ENCODE assay signal across 22 cellular contexts in the genomic region with DNA sequence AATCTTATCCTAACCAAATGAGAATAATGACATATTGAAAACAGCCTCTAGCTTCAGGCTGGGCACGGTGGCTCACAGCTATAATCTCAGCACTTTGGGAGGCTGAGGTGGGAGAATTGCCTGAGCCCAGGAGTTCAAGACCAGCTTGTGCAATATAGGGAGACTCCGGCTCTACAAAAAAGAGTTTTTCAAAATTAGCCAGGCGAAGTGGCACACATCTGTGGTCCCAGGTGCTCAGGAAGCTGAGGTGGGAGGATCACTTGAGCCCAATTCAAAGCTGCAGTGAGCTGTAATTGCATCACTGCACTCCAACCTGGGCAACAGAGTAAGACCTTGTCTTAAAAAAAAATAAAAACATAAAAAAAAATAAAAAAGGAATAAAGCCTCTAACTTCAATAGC. TPM values are rescaled to one million over a fixed set of nuclear protein-coding genes. Genes with fewer than 3 reads are reported as not detected.
DNase-seq lines count a peak whose midpoint lies in the region; ATAC-seq, FAIRE-seq and TF ChIP-seq lines count a peak whose summit lies in the region.
"Had no signal": no experiment of that assay in that cellular context is flagged by ENCODE, and none has a peak within 500 bp of the region (broad histone marks: within the 10 kb centered on the region; RNA-seq: fewer than 3 reads in every experiment).

No MANE protein-coding gene starts in this region.

- H4K20me1 ChIP-seq in DOHH2 (ENCODE audit: control insufficient read depth, insufficient read depth, low read depth, low read length) = peaks cover 3% of the 10 kb centered on the region; the same call in 1 of the 2 replicates
- no peaks in the 10 kb centered on the region for H4K20me1 ChIP-seq in OCI-LY1 (ENCODE audit: insufficient read depth, low read length)
- peaks cover 3% of the 10 kb centered on the region; the same call in 1 of the 2 replicates for H4K20me1 ChIP-seq in K562 (replicated peaks; ENCODE audit: control insufficient read depth, insufficient read depth, low read length)
- peaks cover 18% of the 10 kb centered on the region for H4K20me1 ChIP-seq in SK-N-SH (ENCODE audit: insufficient read depth)

- peaks cover 37% of the 10 kb centered on the region for H3K4me1 ChIP-seq in DOHH2 (ENCODE audit: control insufficient read depth, low read length)
- H3K4me1 ChIP-seq in OCI-LY1 (ENCODE audit: insufficient read depth, low read length, severe bottlenecking) = peaks cover 30% of the 10 kb centered on the region
- peaks cover 3 to 17% of the 10 kb centered on the region in 2 experiments; a peak in 2 of 5 replicates for H3K4me1 ChIP-seq in K562 (replicated peaks in 1 of 2; ENCODE audit: control insufficient read depth in 2 of 2, insufficient read depth in 2 of 2, low read length in 2 of 2)
- peaks cover 0 to 8% (median 2%) of the 10 kb centered on the region in 4 donors for H3K4me1 ChIP-seq in upper lobe of left lung
- H3K4me1 ChIP-seq in SK-N-SH (ENCODE audit: control insufficient read depth in 1 of 2, insufficient read depth in 2 of 2, low read depth in 1 of 2, low read length in 1 of 2) = peaks cover 3 to 5% of the 10 kb centered on the region in 2 experiments; a peak in 1 of 4 replicates

- H3K27me3 ChIP-seq in DOHH2 (ENCODE audit: control insufficient read depth, low read length) (no peaks in the 10 kb centered on the region), OCI-LY1 (ENCODE audit: insufficient read depth, low read length) (no peaks in the 10 kb centered on the region), K562 (ENCODE audit: control insufficient read depth in 2 of 2, insufficient read depth in 2 of 2, low read length in 2 of 2) (no peaks in the 10 kb centered on the region), upper lobe of left lung (no peaks in the 10 kb centered on the region), dorsolateral prefrontal cortex (no peaks in the 10 kb centered on the region), SK-N-SH (ENCODE audit: insufficient read depth) (no peaks in the 10 kb centered on the region)

- intact Hi-C loops in K562 (cut with micrococcal nuclease) (no loop called here), dorsolateral prefrontal cortex (cut with DNase I) (no loop called here)

- TF ChIP-seq POLR2A in K562 (conservative IDR thresholded peaks at IDR 0.05) (no peak; the same call in 1 of the 2 replicates), upper lobe of left lung (IDR thresholded peaks at IDR 0.05) (no peak)

- H3K79me2 ChIP-seq in DOHH2 (ENCODE audit: control insufficient read depth, low read length) (peaks cover 8% of the 10 kb centered on the region), OCI-LY1 (ENCODE audit: insufficient read depth, low read length) (no peaks in the 10 kb centered on the region), K562 (ENCODE audit: control insufficient read depth, insufficient read depth, low read length) (peaks cover 9% of the 10 kb centered on the region; the same call in 2 of the 3 replicates), SK-N-SH (ENCODE audit: insufficient read depth) (peaks cover 23% of the 10 kb centered on the region)

- H3K4me3 ChIP-seq in DOHH2 (ENCODE audit: low read length) = peak overlapping the region; percentile 50
- H3K4me3 ChIP-seq in OCI-LY1 (ENCODE audit: low read depth, low read length, poor library complexity, severe bottlenecking) = no peak overlapping the region
- H3K4me3 ChIP-seq in K562 = no peak overlapping the region
- no peak overlapping the region for H3K4me3 ChIP-seq in upper lobe of left lung
- peak overlapping the region in 2 of 59 donors; percentile 7 to 10 for H3K4me3 ChIP-seq in dorsolateral prefrontal cortex
- H3K4me3 ChIP-seq in SK-N-SH (ENCODE audit: low read depth in 2 of 2, low read length in 1 of 2) = no peak overlapping the region
- H3K4me3 ChIP-seq: SK-N-MC had no signal

- H3K9me1 ChIP-seq in K562 (ENCODE audit: control insufficient read depth, insufficient read depth, low read length) = no peaks in the 10 kb centered on the region

- H2AFZ ChIP-seq in OCI-LY1 (ENCODE audit: low read length) = no peak overlapping the region
- H2AFZ ChIP-seq in K562 (ENCODE audit: low read depth, low read length) = no peak overlapping the region
- no peak overlapping the region for H2AFZ ChIP-seq in SK-N-SH (ENCODE audit: low read depth)

- CTCF ChIA-PET in K562 (lab: Yijun Ruan, JAX; ENCODE audit: low intra/inter-chr PET ratio) = no interaction called here
- CTCF ChIA-PET in SK-N-SH (lab: Yijun Ruan, JAX) = interaction anchor here (1.8 kb wide), 1 partner anchor 105 kb away, joined by 4 read pairs; no protein-coding TSS in a partner anchor

- H3F3A ChIP-seq in DOHH2 (ENCODE audit: control insufficient read depth, insufficient read depth) (peaks cover 5% of the 10 kb centered on the region; the same call in 1 of the 2 replicates), OCI-LY1 (ENCODE audit: insufficient read depth, low read length) (no peaks in the 10 kb centered on the region), SK-N-SH (replicated peaks; ENCODE audit: insufficient read depth) (peaks cover 28% of the 10 kb centered on the region)

- FAIRE-seq in K562 (lab: Jason Lieb, UNC) = no peak
- FAIRE-seq: HepG2, RCC 7860 had no signal

- H3K9ac ChIP-seq in OCI-LY1 (ENCODE audit: low read length) (no peak overlapping the region), K562 (ENCODE audit: insufficient read depth in 1 of 2, low read depth in 2 of 2, low read length in 2 of 2) (no peak overlapping the region; a peak in 1 of 4 replicates), SK-N-SH (no peak overlapping the region)

- POLR2A ChIA-PET in K562 (lab: Yijun Ruan, JAX) (interaction anchor here (0.6 to 1.6 kb wide), 5 partner anchors 9 to 153 kb away, joined by 3 to 8 read pairs (median 3); a partner anchor contains a TSS), SK-N-SH (lab: Yijun Ruan, JAX) (no interaction called here)

- TF ChIP-seq RAD21 in K562 (CRISPR knock-in tag; conservative IDR thresholded peaks at IDR 0.05 in 1 of 2, IDR thresholded peaks at IDR 0.05 in 1 of 2) (no peak), SK-N-SH (IDR thresholded peaks at IDR 0.05; ENCODE audit: low read length) (no peak)

- H3K4me2 ChIP-seq in DOHH2 (ENCODE audit: low read length) (peak overlapping the region; percentile 72), OCI-LY1 (ENCODE audit: low read length) (no peak overlapping the region), K562 (ENCODE audit: insufficient read depth, low read length) (no peak overlapping the region), SK-N-SH (no peak overlapping the region)

- in situ Hi-C loops in K562 (cut with MboI) = loop anchor here (5.0 kb wide), 1 partner anchor 95 kb away; no protein-coding TSS in a partner anchor

- H3K27ac ChIP-seq in DOHH2 (ENCODE audit: low read depth, low read length) (peak overlapping the region; percentile 78), OCI-LY1 (ENCODE audit: low read depth, low read length, poor library complexity, severe bottlenecking) (peak overlapping the region; percentile 68), K562 (ENCODE audit: extremely low read depth, low read depth, low read length) (no peak overlapping the region), upper lobe of left lung (no peak overlapping the region), dorsolateral prefrontal cortex (no peak overlapping the region), SK-N-SH (ENCODE audit: low read depth in 2 of 2, low read length in 1 of 2) (no peak overlapping the region)
- H3K27ac ChIP-seq: SK-N-MC had no signal

- H3K9me3 ChIP-seq in DOHH2 (ENCODE audit: control insufficient read depth, insufficient read depth, low read length) = no peaks in the 10 kb centered on the region
- H3K9me3 ChIP-seq in OCI-LY1 (ENCODE audit: low read length) = no peaks in the 10 kb centered on the region
- H3K9me3 ChIP-seq in K562 (replicated peaks; ENCODE audit: control insufficient read depth, insufficient read depth, low read depth, low read length) = no peaks in the 10 kb centered on the region
- no peaks in the 10 kb centered on the region for H3K9me3 ChIP-seq in upper lobe of left lung
- H3K9me3 ChIP-seq in SK-N-SH = no peaks in the 10 kb centered on the region

- 74% methylated on average over 3 of the region's 3 CpGs for WGBS in K562 (ENCODE audit: insufficient coverage, low coverage, missing lambda C conversion rate)
- 92 to 98% methylated on average over 3 of the region's 3 CpGs for WGBS in upper lobe of left lung, 2 donors
- 94% methylated on average over 3 of the region's 3 CpGs for WGBS in SK-N-SH (ENCODE audit: low lambda C conversion rate)

- ATAC-seq in K562 (no peak), upper lobe of left lung (ENCODE audit: low FRiP score in 2 of 2) (no peak)
- ATAC-seq: HepG2 had no signal

- BruUV-seq in K562 (replicated peaks; lab: Mats Ljungman, UMichigan) = TSS peak; percentile 56

- TF ChIP-seq EP300 in K562 (IDR thresholded peaks at IDR 0.05; ENCODE audit: low read length) = no peak
- no peak for TF ChIP-seq EP300 in upper lobe of left lung (IDR thresholded peaks at IDR 0.05)
- TF ChIP-seq EP300 in SK-N-SH (IDR thresholded peaks at IDR 0.05; ENCODE audit: borderline replicate concordance in 1 of 2, low read depth in 1 of 2, low read length in 1 of 2) = no peak

- no peak for TF ChIP-seq CTCF in DOHH2 (IDR thresholded peaks at IDR 0.05; ENCODE audit: low read depth, low read length, poor library complexity, severe bottlenecking)
- no peak for TF ChIP-seq CTCF in OCI-LY1 (IDR thresholded peaks at IDR 0.05; ENCODE audit: low read length)
- no peak for TF ChIP-seq CTCF in K562 (IDR thresholded peaks at IDR 0.05 in 2 of 3, conservative IDR thresholded peaks at IDR 0.05 in 1 of 3; ENCODE audit: insufficient read depth in 2 of 3, low read depth in 1 of 3, low read length in 3 of 3)
- no peak for TF ChIP-seq CTCF in upper lobe of left lung (IDR thresholded peaks at IDR 0.05)
- TF ChIP-seq CTCF in dorsolateral prefrontal cortex (IDR thresholded peaks at IDR 0.05 in 54 of 56, conservative IDR thresholded peaks at IDR 0.05 in 2 of 56; ENCODE audit: low read depth in 1 of 56, partially characterized antibody in 56 of 56) = no peak
- no peak for TF ChIP-seq CTCF in SK-N-SH (IDR thresholded peaks at IDR 0.05)

- DNase-seq in K562 (ENCODE audit: extremely low read depth in 1 of 4, low spot score in 3 of 4) (no peak), NCI-H524 (lab: John Stamatoyannopoulos, UW) (no peak), upper lobe of left lung (no peak), dorsolateral prefrontal cortex (no peak), SK-N-SH (no peak)
- DNase-seq: DMS153, DND-41, H7, Kasumi-1, MV-4-11, NCI-H1105 treated with DMSO at 0.1 percent for 48 hours, NCI-H146, NCI-H1930, NCI-H446 treated with DMSO at 0.1 percent for 48 hours, NCI-H526 treated with DMSO at 0.1 percent for 48 hours, OCI-M1, SIG-M5 had no signal

- no peaks in the 10 kb centered on the region for H3K9me2 ChIP-seq in DOHH2 (replicated peaks; ENCODE audit: control insufficient read depth, low read length)
- no peaks in the 10 kb centered on the region for H3K9me2 ChIP-seq in OCI-LY1 (ENCODE audit: low read depth, low read length)
- no peaks in the 10 kb centered on the region for H3K9me2 ChIP-seq in SK-N-SH

- H3K36me3 ChIP-seq in DOHH2 (ENCODE audit: control insufficient read depth, low read length) (peaks cover 39% of the 10 kb centered on the region), OCI-LY1 (ENCODE audit: insufficient read depth, low read length) (peaks cover 31% of the 10 kb centered on the region), K562 (ENCODE audit: control insufficient read depth, insufficient read depth, low read length) (peaks cover 19% of the 10 kb centered on the region; the same call in 2 of the 3 replicates), upper lobe of left lung (peaks cover 0 to 18% (median 0%) of the 10 kb centered on the region in 4 donors), SK-N-SH (replicated peaks in 1 of 2; ENCODE audit: control insufficient read depth in 1 of 2, insufficient read depth in 2 of 2, low read length in 1 of 2) (peaks cover 32 to 36% of the 10 kb centered on the region in 2 experiments)

RNA-seq across cellular contexts. Expression of a gene that starts 4.7 kb away (rescaled TPM):
- total RNA-seq in K562 (2011; cell fraction: chromatin; rRNA removed; ENCODE audit: low replicate concordance) = 19.1 and 41.5 TPM in 2 replicates
- 35.0 and 37.2 TPM in 2 replicates for total RNA-seq in K562 (2011; cell fraction: nucleolus; rRNA removed)
- 24.8 and 26.5 TPM in 2 replicates for total RNA-seq in K562 (2011; cell fraction: nucleoplasm; rRNA removed)
- total RNA-seq in K562 (2014; rRNA removed) = 92.1 and 101 TPM in 2 replicates
- 18.1 and 23.5 TPM in 2 replicates for total RNA-seq in K562 (2014; rRNA removed; fragmentation: Illumina TruSeq; extraction: Trizol)
- total RNA-seq in K562 (2015; rRNA removed; fragmentation: Illumina TruSeq; extraction: Trizol) = 43.2 and 44.9 TPM in 2 replicates
- total RNA-seq in K562 (2021) = 81.8 and 82.4 TPM in 2 replicates
- polyA plus RNA-seq in K562 (2011; rRNA removed) = 45.6 and 52.0 TPM in 2 replicates
- 57.7 and 124 TPM in 2 replicates for polyA plus RNA-seq in K562 (2011; cell fraction: cytosol; rRNA removed)
- 49.0 and 58.3 TPM in 2 replicates for polyA plus RNA-seq in K562 (2011; cell fraction: nucleus; rRNA removed)
- polyA plus RNA-seq in K562 (2012) = 70.6 and 119 TPM in 2 replicates
- polyA plus RNA-seq in K562 (2014; fragmentation: Illumina TruSeq; extraction: Trizol) = 50.1 and 68.1 TPM in 2 replicates
- 1 to 10 TPM; 3.6 to 6.3 TPM for polyA plus RNA-seq in K562 (2014; fragmentation: Nextera tagmentation; extraction: Ambion mirVana)
- 73.1 and 73.4 TPM in 2 replicates for polyA plus RNA-seq in K562 (2014; rRNA removed)
- polyA minus RNA-seq in K562 (2011; rRNA and poly(A)+ RNA removed) = 29.1 and 41.2 TPM in 2 replicates
- 61.6 and 63.4 TPM in 2 replicates for polyA minus RNA-seq in K562 (2011; cell fraction: cytosol; rRNA and poly(A)+ RNA removed)
- polyA minus RNA-seq in K562 (2011; cell fraction: nucleus; rRNA and poly(A)+ RNA removed) = 17.5 and 22.9 TPM in 2 replicates
- total RNA-seq in upper lobe of left lung = 10 to 100 TPM in 5 of 6 donors, 1 to 10 TPM in 1; 6.3 to 29.5 (median 15.1) TPM
- 100 to 1,000 TPM; 207 to 859 (median 516) TPM for total RNA-seq in dorsolateral prefrontal cortex
- polyA plus RNA-seq in SK-N-SH (2012; rRNA removed) = 169 and 199 TPM in 2 replicates
- 106 and 153 TPM in 2 replicates for polyA plus RNA-seq in SK-N-SH (2012; cell fraction: cytosol; rRNA removed)
- polyA plus RNA-seq in SK-N-SH (2012; cell fraction: nucleus; rRNA removed) = 205 and 241 TPM in 2 replicates

RNA-seq across cellular contexts. Expression of a gene that starts 34.2 kb away (rescaled TPM):
- total RNA-seq in K562 (2011; cell fraction: chromatin; rRNA removed; ENCODE audit: low replicate concordance) = 15.8 and 23.9 TPM in 2 replicates
- total RNA-seq in K562 (2011; cell fraction: nucleolus; rRNA removed) = 10.9 and 11.7 TPM in 2 replicates
- 18.0 and 24.7 TPM in 2 replicates for total RNA-seq in K562 (2011; cell fraction: nucleoplasm; rRNA removed)
- total RNA-seq in K562 (2014; rRNA removed) (4.1 and 6.3 TPM in 2 replicates), K562 (2014; rRNA removed; fragmentation: Illumina TruSeq; extraction: Trizol) (8.5 and 9.8 TPM in 2 replicates), K562 (2015; rRNA removed; fragmentation: Illumina TruSeq; extraction: Trizol) (7.1 and 8.2 TPM in 2 replicates), K562 (2021) (10.3 and 10.4 TPM in 2 replicates), upper lobe of left lung (10 to 100 TPM in 3 of 6 donors, 1 to 10 TPM in 3; 6.3 to 16.8 (median 11.2) TPM), dorsolateral prefrontal cortex (10 to 100 TPM; 13.6 to 41.1 (median 26.1) TPM)
- polyA plus RNA-seq in K562 (2011; rRNA removed) (14.0 and 17.4 TPM in 2 replicates), K562 (2014; fragmentation: Illumina TruSeq; extraction: Trizol) (6.6 and 8.2 TPM in 2 replicates), K562 (2014; fragmentation: Nextera tagmentation; extraction: Ambion mirVana) (1 to 10 TPM; 3.5 to 9.3 TPM), K562 (2014; rRNA removed) (6.3 and 8.1 TPM in 2 replicates), SK-N-SH (2012; rRNA removed) (21.7 and 25.6 TPM in 2 replicates)
- 7.7 and 9.2 TPM in 2 replicates for polyA plus RNA-seq in K562 (2011; cell fraction: cytosol; rRNA removed)
- 14.9 and 16.2 TPM in 2 replicates for polyA plus RNA-seq in K562 (2011; cell fraction: nucleus; rRNA removed)
- polyA plus RNA-seq in K562 (2012) = 6.9 and 17.7 TPM in 2 replicates
- polyA minus RNA-seq in K562 (2011; rRNA and poly(A)+ RNA removed) = 9.0 and 11.6 TPM in 2 replicates
- 5.0 and 10.1 TPM in 2 replicates for polyA minus RNA-seq in K562 (2011; cell fraction: cytosol; rRNA and poly(A)+ RNA removed)
- polyA minus RNA-seq in K562 (2011; cell fraction: nucleus; rRNA and poly(A)+ RNA removed) = 10.9 and 12.1 TPM in 2 replicates
- polyA plus RNA-seq in SK-N-SH (2012; cell fraction: cytosol; rRNA removed) = 19.1 and 21.3 TPM in 2 replicates
- 36.9 and 52.4 TPM in 2 replicates for polyA plus RNA-seq in SK-N-SH (2012; cell fraction: nucleus; rRNA removed)

Comparison
In these comparisons a context has a peak if more than half of its experiments do, and no peak if none do; other contexts are left out.
1. H3K27ac ChIP-seq: peak in DOHH2 (single experiment) and OCI-LY1 (single experiment); none in K562 (single experiment), upper lobe of left lung (0 of 4), dorsolateral prefrontal cortex (0 of 59) and SK-N-SH (0 of 2).